In the genomic region with DNA sequence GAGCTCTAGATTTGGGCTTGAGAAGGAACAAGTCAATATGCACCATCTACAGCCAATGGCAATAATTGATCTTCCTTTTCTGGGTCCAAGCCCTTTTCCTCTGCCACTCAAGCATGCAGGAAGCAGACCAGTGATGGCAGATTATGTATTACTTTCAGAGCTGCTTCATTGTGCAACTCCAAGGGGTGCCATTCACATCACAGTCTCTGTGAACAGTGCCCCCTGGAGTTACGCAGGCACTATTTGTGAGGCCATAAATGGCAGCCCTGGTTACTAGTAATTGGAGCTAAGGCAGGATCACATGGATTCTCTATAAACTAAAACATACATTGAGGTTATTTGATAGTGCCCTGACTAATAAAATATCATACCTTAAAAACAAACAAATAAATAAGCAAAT, we compare ENCODE assay signal across 9 cellular contexts.
DNase-seq lines count a peak whose midpoint lies in the region; ATAC-seq and TF ChIP-seq lines count a peak whose summit lies in the region.
"Had no signal": no experiment of that assay in that cellular context is flagged by ENCODE, and none has a peak within 500 bp of the region (broad histone marks: within the 10 kb centered on the region; RNA-seq: fewer than 3 reads in every experiment).

No MANE protein-coding gene starts in this region.

- peak; percentile 83 for ATAC-seq in GM19467 (IDR thresholded peaks at IDR 0.05; ENCODE audit: unreplicated experiment)
- peak; percentile 47 for ATAC-seq in body of pancreas
- ATAC-seq in upper lobe of left lung (ENCODE audit: low FRiP score in 2 of 2), result no peak
- ATAC-seq in HG03025 (IDR thresholded peaks at IDR 0.05; ENCODE audit: low FRiP score, unreplicated experiment), result no peak

- no peaks in the 10 kb centered on the region for H3K27me3 Mint-ChIP-seq in activated naive CD4-positive, alpha-beta T cell treated with anti-CD3 and anti-CD28 coated beads, Interleukin-2, amount 10 ng/mL, durations not matched to agents 7 days and 5 days

- no peak overlapping the region for H3K4me3 Mint-ChIP-seq in activated naive CD4-positive, alpha-beta T cell treated with anti-CD3 and anti-CD28 coated beads, Interleukin-2, amount 10 ng/mL, durations not matched to agents 7 days and 5 days

- no peaks in the 10 kb centered on the region for H3K27me3 ChIP-seq in body of pancreas
- H3K27me3 ChIP-seq in upper lobe of left lung, result no peaks in the 10 kb centered on the region
- no peaks in the 10 kb centered on the region for H3K27me3 ChIP-seq in dorsolateral prefrontal cortex

- no peak for TF ChIP-seq POLR2A in body of pancreas (IDR thresholded peaks at IDR 0.05)
- TF ChIP-seq POLR2A in upper lobe of left lung (IDR thresholded peaks at IDR 0.05), result no peak

- H3K27ac ChIP-seq in body of pancreas (no peak overlapping the region), upper lobe of left lung (no peak overlapping the region), dorsolateral prefrontal cortex (no peak overlapping the region)
- H3K27ac ChIP-seq: VCaP had no signal

- DNase-seq in AG10803 (ENCODE audit: low read depth) (no peak), HuH-7 (ENCODE audit: low spot score) (peak; percentile 46), body of pancreas (peak; percentile 14 to 32 (median 30)), upper lobe of left lung (no peak), dorsolateral prefrontal cortex (no peak)
- no peak for DNase-seq in activated naive CD4-positive, alpha-beta T cell treated with anti-CD3 and anti-CD28 coated beads, Interleukin-2, amount 10 ng/mL, durations not matched to agents 7 days and 5 days

- H3K36me3 ChIP-seq in body of pancreas (replicated peaks in 1 of 2; ENCODE audit: insufficient read depth in 1 of 2, low read depth in 2 of 2) (no peaks in the 10 kb centered on the region), upper lobe of left lung (no peaks in the 10 kb centered on the region)

- no peak overlapping the region for H3K27ac Mint-ChIP-seq in activated naive CD4-positive, alpha-beta T cell treated with anti-CD3 and anti-CD28 coated beads, Interleukin-2, amount 10 ng/mL, durations not matched to agents 7 days and 5 days

- WGBS in body of pancreas, 2 donors, result 73 to 75% methylated on average over 1 of the region's 1 CpG
- WGBS in upper lobe of left lung, 2 donors, result 89 to 92% methylated on average over 1 of the region's 1 CpG

- no peak for TF ChIP-seq EP300 in upper lobe of left lung (IDR thresholded peaks at IDR 0.05)

- peaks cover 3% of the 10 kb centered on the region for H3K9me3 Mint-ChIP-seq in activated naive CD4-positive, alpha-beta T cell treated with anti-CD3 and anti-CD28 coated beads, Interleukin-2, amount 10 ng/mL, durations not matched to agents 7 days and 5 days

- no peaks in the 10 kb centered on the region for H3K4me1 Mint-ChIP-seq in activated naive CD4-positive, alpha-beta T cell treated with anti-CD3 and anti-CD28 coated beads, Interleukin-2, amount 10 ng/mL, durations not matched to agents 7 days and 5 days

- H3K4me3 ChIP-seq in AG10803 (ENCODE audit: low read length), result no peak overlapping the region
- H3K4me3 ChIP-seq in body of pancreas, result no peak overlapping the region
- H3K4me3 ChIP-seq in upper lobe of left lung, result no peak overlapping the region
- H3K4me3 ChIP-seq in dorsolateral prefrontal cortex, result no peak overlapping the region

- H3K4me1 ChIP-seq in body of pancreas, result no peaks in the 10 kb centered on the region
- H3K4me1 ChIP-seq in upper lobe of left lung, result no peaks in the 10 kb centered on the region

- CTCF ChIA-PET in activated naive CD4-positive, alpha-beta T cell treated with anti-CD3 and anti-CD28 coated beads, Interleukin-2, amount 10 ng/mL, durations not matched to agents 7 days and 5 days (lab: Charles Lee), result no interaction called here

- intact Hi-C loops in body of pancreas (cut with DNase I) (no loop called here), dorsolateral prefrontal cortex (cut with DNase I) (no loop called here)

- no peaks in the 10 kb centered on the region for H3K36me3 Mint-ChIP-seq in activated naive CD4-positive, alpha-beta T cell treated with anti-CD3 and anti-CD28 coated beads, Interleukin-2, amount 10 ng/mL, durations not matched to agents 7 days and 5 days

- TF ChIP-seq CTCF in AG10803 (conservative IDR thresholded peaks at IDR 0.05; ENCODE audit: low read length) (peak; percentile 27; the same call in 1 of the 2 replicates), body of pancreas (IDR thresholded peaks at IDR 0.05) (peak in 5 of 7 experiments; percentile 6 to 36 (median 28)), upper lobe of left lung (IDR thresholded peaks at IDR 0.05) (no peak), dorsolateral prefrontal cortex (IDR thresholded peaks at IDR 0.05 in 54 of 56, conservative IDR thresholded peaks at IDR 0.05 in 2 of 56; ENCODE audit: low read depth in 1 of 56, partially characterized antibody in 56 of 56) (peak in 6 of 56 donors; percentile 9 to 18 (median 15))

- H3K9me3 ChIP-seq in body of pancreas (no peaks in the 10 kb centered on the region), upper lobe of left lung (peaks cover 0 to 5% (median 0%) of the 10 kb centered on the region in 4 donors)

Comparison
In these comparisons a context has a peak if more than half of its experiments do, and no peak if none do; other contexts are left out.
1. DNase-seq: peak in HuH-7 (single experiment) and body of pancreas (4 of 4); none in AG10803 (single experiment), upper lobe of left lung (0 of 2), dorsolateral prefrontal cortex (0 of 10) and activated naive CD4-positive, alpha-beta T cell treated with anti-CD3 and anti-CD28 coated beads, Interleukin-2, amount 10 ng/mL, durations not matched to agents 7 days and 5 days (single experiment).
2. CTCF ChIP-seq: peak in AG10803 (single experiment) and body of pancreas (5 of 7); none in upper lobe of left lung (0 of 6).
3. ATAC-seq: peak in GM19467 (single experiment) and body of pancreas (single experiment); none in upper lobe of left lung (0 of 2) and HG03025 (single experiment).